Comparison of ENCODE assay signal across 1 cellular context in genomic region chr1:39474810-39475209, GRCh38.
TF ChIP-seq lines count a peak whose summit lies in the region.

No MANE protein-coding gene starts in this region.

TF ChIP-seq in K562, 482 proteins besides CTCF, POLR2A, EP300 and RAD21:
- TF ChIP-seq POLR2AphosphoS2 (IDR thresholded peaks at IDR 0.05; ENCODE audit: low read length) (0 out of 2 replicates have a peak, but pooled peaks have one; percentile 27), DLX4 (CRISPR knock-in tag; IDR thresholded peaks at IDR 0.05) (no peak)
